In genomic region chr7:46153951-46154787, GRCh38 we compare ENCODE assay signal across 14 cellular contexts.
DNase-seq lines count a peak whose midpoint lies in the region; ATAC-seq lines count a peak whose summit lies in the region.
"Had no signal": no experiment of that assay in that cellular context is flagged by ENCODE, and none has a peak within 500 bp of the region (broad histone marks: within the 10 kb centered on the region; RNA-seq: fewer than 3 reads in every experiment).

No MANE protein-coding gene starts in this region.

- H3K27me3 Mint-ChIP-seq in activated naive CD4-positive, alpha-beta T cell treated with anti-CD3 and anti-CD28 coated beads, Interleukin-2, amount 10 ng/mL, durations not matched to agents 7 days and 5 days, result no peaks in the 10 kb centered on the region
- H3K27me3 Mint-ChIP-seq: activated naive CD8-positive, alpha-beta T cell treated with anti-CD3 and anti-CD28 coated beads, Interleukin-2, amount 10 ng/mL, durations not matched to agents 7 days and 5 days; CD4-positive, CD25-positive, alpha-beta regulatory T cell had no signal

- no peaks in the 10 kb centered on the region for H3K4me1 Mint-ChIP-seq in activated naive CD4-positive, alpha-beta T cell treated with anti-CD3 and anti-CD28 coated beads, Interleukin-2, amount 10 ng/mL, durations not matched to agents 7 days and 5 days
- H3K4me1 Mint-ChIP-seq: activated naive CD8-positive, alpha-beta T cell treated with anti-CD3 and anti-CD28 coated beads, Interleukin-2, amount 10 ng/mL, durations not matched to agents 7 days and 5 days; CD4-positive, CD25-positive, alpha-beta regulatory T cell had no signal

- peak; percentile 87 for ATAC-seq in GM19351 (IDR thresholded peaks at IDR 0.05; ENCODE audit: unreplicated experiment)

- H3K4me3 ChIP-seq in MG63, result no peak overlapping the region
- H3K4me3 ChIP-seq: gastrocnemius medialis had no signal

- no peaks in the 10 kb centered on the region for H3K9me3 Mint-ChIP-seq in activated naive CD4-positive, alpha-beta T cell treated with anti-CD3 and anti-CD28 coated beads, Interleukin-2, amount 10 ng/mL, durations not matched to agents 7 days and 5 days
- H3K9me3 Mint-ChIP-seq: activated naive CD8-positive, alpha-beta T cell treated with anti-CD3 and anti-CD28 coated beads, Interleukin-2, amount 10 ng/mL, durations not matched to agents 7 days and 5 days; neural crest cell; T-helper 2 cell treated with Interferon-gamma antibody and Interleukin-4, amounts not matched to agents 5 μg/mL and 100 μg/mL, for 36 hours had no signal

- no peaks in the 10 kb centered on the region for H3K27me3 ChIP-seq in MG63
- H3K27me3 ChIP-seq: gastrocnemius medialis had no signal

- peaks cover 6% of the 10 kb centered on the region for H3K9me3 ChIP-seq in MG63
- H3K9me3 ChIP-seq: gastrocnemius medialis had no signal

- no peak overlapping the region for H3K27ac Mint-ChIP-seq in activated naive CD4-positive, alpha-beta T cell treated with anti-CD3 and anti-CD28 coated beads, Interleukin-2, amount 10 ng/mL, durations not matched to agents 7 days and 5 days
- H3K27ac Mint-ChIP-seq: activated naive CD8-positive, alpha-beta T cell treated with anti-CD3 and anti-CD28 coated beads, Interleukin-2, amount 10 ng/mL, durations not matched to agents 7 days and 5 days; CD4-positive, CD25-positive, alpha-beta regulatory T cell; T-helper 2 cell treated with Interferon-gamma antibody and Interleukin-4, amounts not matched to agents 5 μg/mL and 100 μg/mL, for 36 hours had no signal

- no peak overlapping the region for H3K4me3 Mint-ChIP-seq in activated naive CD4-positive, alpha-beta T cell treated with anti-CD3 and anti-CD28 coated beads, Interleukin-2, amount 10 ng/mL, durations not matched to agents 7 days and 5 days
- H3K4me3 Mint-ChIP-seq: activated naive CD8-positive, alpha-beta T cell treated with anti-CD3 and anti-CD28 coated beads, Interleukin-2, amount 10 ng/mL, durations not matched to agents 7 days and 5 days; CD4-positive, CD25-positive, alpha-beta regulatory T cell; neural crest cell; T-helper 2 cell treated with Interferon-gamma antibody and Interleukin-4, amounts not matched to agents 5 μg/mL and 100 μg/mL, for 36 hours had no signal

- peak; percentile 29 for DNase-seq in EL
- DNase-seq in MG63, result peak; percentile 24
- DNase-seq in glomerular visceral epithelial cell (ENCODE audit: extremely low spot score), result peak; percentile 61
- no peak for DNase-seq in occipital lobe (lab: John Stamatoyannopoulos, UW)
- no peak for DNase-seq in epidermal melanocyte (ENCODE audit: insufficient read length, low spot score)
- no peak for DNase-seq in inferior parietal cortex (ENCODE audit: extremely low spot score)
- no peak for DNase-seq in activated naive CD4-positive, alpha-beta T cell treated with anti-CD3 and anti-CD28 coated beads, Interleukin-2, amount 10 ng/mL, durations not matched to agents 7 days and 5 days
- DNase-seq: activated naive CD8-positive, alpha-beta T cell treated with anti-CD3 and anti-CD28 coated beads, Interleukin-2, amount 10 ng/mL, durations not matched to agents 7 days and 5 days; CD4-positive, CD25-positive, alpha-beta regulatory T cell; NCI-H146 had no signal

- CTCF ChIA-PET in activated naive CD4-positive, alpha-beta T cell treated with anti-CD3 and anti-CD28 coated beads, Interleukin-2, amount 10 ng/mL, durations not matched to agents 7 days and 5 days (lab: Charles Lee), result no interaction called here

- H3K36me3 ChIP-seq in MG63, result no peaks in the 10 kb centered on the region
- H3K36me3 ChIP-seq: gastrocnemius medialis had no signal

- no peaks in the 10 kb centered on the region for H3K36me3 Mint-ChIP-seq in activated naive CD4-positive, alpha-beta T cell treated with anti-CD3 and anti-CD28 coated beads, Interleukin-2, amount 10 ng/mL, durations not matched to agents 7 days and 5 days
- H3K36me3 Mint-ChIP-seq: activated naive CD8-positive, alpha-beta T cell treated with anti-CD3 and anti-CD28 coated beads, Interleukin-2, amount 10 ng/mL, durations not matched to agents 7 days and 5 days; CD4-positive, CD25-positive, alpha-beta regulatory T cell had no signal

Comparison
In these comparisons a context has a peak if more than half of its experiments do, and no peak if none do; other contexts are left out.
1. DNase-seq: peak in EL (single experiment), MG63 (single experiment) and glomerular visceral epithelial cell (single experiment); none in occipital lobe (single experiment), epidermal melanocyte (single experiment), inferior parietal cortex (single experiment) and activated naive CD4-positive, alpha-beta T cell treated with anti-CD3 and anti-CD28 coated beads, Interleukin-2, amount 10 ng/mL, durations not matched to agents 7 days and 5 days (single experiment).